8 cellular contexts compared by ENCODE assay signal in the genomic region with DNA sequence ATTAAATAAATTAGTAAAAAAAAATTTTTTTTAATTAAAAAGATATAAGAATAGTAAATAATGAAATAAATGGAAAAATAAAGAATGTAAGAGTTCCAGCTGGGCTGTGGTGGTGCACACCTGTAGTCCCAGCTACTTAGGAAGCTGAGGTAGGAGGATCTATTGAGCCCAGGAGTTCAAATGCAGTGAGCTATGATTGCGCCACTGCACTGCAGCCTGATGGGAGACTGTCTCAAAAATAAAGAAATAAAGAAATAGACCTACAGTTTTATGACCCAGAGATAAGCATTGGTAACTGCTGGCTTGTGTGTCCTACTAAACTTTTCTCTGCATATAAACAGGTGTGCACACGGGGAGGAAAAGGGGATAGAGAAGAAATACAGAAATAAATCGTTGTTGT. TPM values are rescaled to one million over a fixed set of nuclear protein-coding genes. Genes with fewer than 3 reads are reported as not detected.
DNase-seq lines count a peak whose midpoint lies in the region; ATAC-seq, FAIRE-seq and TF ChIP-seq lines count a peak whose summit lies in the region.

No MANE protein-coding gene starts in this region.

- ATAC-seq in GM19324 (IDR thresholded peaks at IDR 0.05; ENCODE audit: low FRiP score, unreplicated experiment) = no peak

- H3K79me2 ChIP-seq in SU-DHL-6 (ENCODE audit: insufficient read depth, low read length) = no peaks in the 10 kb centered on the region

- peak overlapping the region; percentile 16; the same call in 1 of the 2 replicates for H3K9ac ChIP-seq in SU-DHL-6 (ENCODE audit: low read length)

- DNase-seq in HAP-1 (ENCODE audit: low spot score in 2 of 2) (no peak), fibroblast of pulmonary artery (ENCODE audit: low read depth) (no peak), small intestine (peak; percentile 53), HUDEP-2 (lab: John Stamatoyannopoulos, UW; ENCODE audit: unreplicated experiment in 76 of 76) (no peak), NCI-H82 treated with DMSO at 0.1 percent for 48 hours (lab: John Stamatoyannopoulos, UW; ENCODE audit: unreplicated experiment) (no peak), NCI-H1048 (lab: John Stamatoyannopoulos, UW) (no peak)

- no peak for FAIRE-seq in small intestine (lab: Jason Lieb, UNC)

- 14 to 44% (median 26%) methylated on average over 3 of the region's 3 CpGs for WGBS in small intestine, 3 donors

- H3K4me1 ChIP-seq in HAP-1 (peaks cover 4% of the 10 kb centered on the region; the same call in 1 of the 2 replicates), small intestine (ENCODE audit: control insufficient read depth in 2 of 2, insufficient read depth in 1 of 2, low read depth in 1 of 2, low read length in 1 of 2) (no peaks in the 10 kb centered on the region)

- TF ChIP-seq CTCF in SU-DHL-6 (IDR thresholded peaks at IDR 0.05; ENCODE audit: insufficient read depth, low read length, poor library complexity, severe bottlenecking) (no peak), fibroblast of pulmonary artery (IDR thresholded peaks at IDR 0.05; ENCODE audit: low read length, missing control alignments) (no peak)

- peaks cover 6% of the 10 kb centered on the region; the same call in 1 of the 2 replicates for H3F3A ChIP-seq in SU-DHL-6 (ENCODE audit: insufficient read depth)

- H3K27ac ChIP-seq in SU-DHL-6 (ENCODE audit: low read depth, low read length) (no peak overlapping the region), small intestine (ENCODE audit: low read depth in 1 of 2, low read length in 1 of 2) (peak overlapping the region; percentile 65 to 89)

- in situ Hi-C loops in HAP-1 (cut with MboI; ENCODE audit: low sequenced_read_pairs) = no loop called here

- H2AFZ ChIP-seq in SU-DHL-6 (ENCODE audit: low read depth, low read length, severe bottlenecking) = peak overlapping the region; percentile 78

- H4K20me1 ChIP-seq in SU-DHL-6 (ENCODE audit: low read depth, low read length) = no peaks in the 10 kb centered on the region

- H3K27me3 ChIP-seq in HAP-1 (ENCODE audit: low read depth) (no peaks in the 10 kb centered on the region), SU-DHL-6 (ENCODE audit: low read length) (no peaks in the 10 kb centered on the region), small intestine (ENCODE audit: control insufficient read depth in 2 of 2, insufficient read depth in 2 of 2, low read length in 2 of 2) (no peaks in the 10 kb centered on the region)

- peak overlapping the region; percentile 42 for H3K4me2 ChIP-seq in SU-DHL-6 (ENCODE audit: low read depth, low read length, poor library complexity, severe bottlenecking)

- H3K36me3 ChIP-seq in HAP-1 (replicated peaks) = no peaks in the 10 kb centered on the region
- H3K36me3 ChIP-seq in SU-DHL-6 (ENCODE audit: low read length) = no peaks in the 10 kb centered on the region
- H3K36me3 ChIP-seq in small intestine (ENCODE audit: control insufficient read depth in 2 of 2, insufficient read depth in 2 of 2, low read length in 2 of 2) = no peaks in the 10 kb centered on the region

- H3K4me3 ChIP-seq in HAP-1 (peak overlapping the region; percentile 21), SU-DHL-6 (ENCODE audit: insufficient read depth, low read length, poor library complexity, severe bottlenecking) (no peak overlapping the region), fibroblast of pulmonary artery (replicated peaks; ENCODE audit: low read depth, low read length) (peak overlapping the region; percentile 31), small intestine (ENCODE audit: low read depth in 1 of 2, low read length in 2 of 2) (peak overlapping the region in 1 of 2 donors; percentile 34)

- H3K9me3 ChIP-seq in HAP-1 = no peaks in the 10 kb centered on the region
- H3K9me3 ChIP-seq in SU-DHL-6 (ENCODE audit: insufficient read depth, low read length) = no peaks in the 10 kb centered on the region
- no peaks in the 10 kb centered on the region for H3K9me3 ChIP-seq in small intestine (ENCODE audit: control insufficient read depth, low read depth)

- no peaks in the 10 kb centered on the region for H3K9me2 ChIP-seq in SU-DHL-6 (replicated peaks; ENCODE audit: insufficient read depth, low read length)

RNA-seq across cellular contexts. Expression of gene PDP2, which starts 7.8 kb away (rescaled TPM):
- polyA plus RNA-seq in small intestine = 1 to 10 TPM; 1.6 to 6.0 (median 2.7) TPM

RNA-seq across cellular contexts. Expression of gene CA7, which starts 28.3 kb away (rescaled TPM):
- polyA plus RNA-seq in small intestine = 10 to 100 TPM in 2 of 3 donors, 1 to 10 TPM in 1; 6.4 to 89.7 (median 49.4) TPM

RNA-seq across cellular contexts. Expression of gene NAE1, which starts 41.7 kb away (rescaled TPM):
- polyA plus RNA-seq in small intestine = 10 to 100 TPM; 39.4 to 49.9 (median 44.3) TPM

RNA-seq across cellular contexts. Expression of gene CDH16, which starts 46.2 kb away (rescaled TPM):
- 1 to 10 TPM in 2 of 3 donors, under 1 TPM in 1; 0.91 to 5.4 (median 3.5) TPM for polyA plus RNA-seq in small intestine

RNA-seq across cellular contexts. Expression of gene RRAD, which starts 52.8 kb away (rescaled TPM):
- polyA plus RNA-seq in small intestine = 10 to 100 TPM in 1 of 3 donors, 1 to 10 TPM in 2; 2.2 to 10.9 (median 4.9) TPM
